9 cellular contexts compared by ENCODE assay signal in genomic region chr13:95494082-95494681, GRCh38. TPM values are rescaled to one million over a fixed set of nuclear protein-coding genes. Genes with fewer than 3 reads are reported as not detected.
A peak's percentile ranks its signal among the peaks of the same experiment; 100 is the strongest.
DNase-seq lines count a peak whose midpoint lies in the region; ATAC-seq, FAIRE-seq and TF ChIP-seq lines count a peak whose summit lies in the region.
"Had no signal": no experiment of that assay in that cellular context is flagged by ENCODE, and none has a peak within 500 bp of the region (broad histone marks: within the 10 kb centered on the region; RNA-seq: fewer than 3 reads in every experiment).

No MANE protein-coding gene starts in this region.

- TF ChIP-seq EP300 in K562 (IDR thresholded peaks at IDR 0.05; ENCODE audit: low read length): no peak

- ATAC-seq in Right ventricle myocardium superior (ENCODE audit: poor library complexity): peak; percentile 47
- ATAC-seq in left cardiac atrium: no peak
- ATAC-seq in HG02623 (IDR thresholded peaks at IDR 0.05; ENCODE audit: unreplicated experiment): peak; percentile 68
- ATAC-seq in K562: peak; percentile 61
- no peak for ATAC-seq in T-cell (replicated peaks in 1 of 4)

- H3K4me1 Mint-ChIP-seq in T-cell: no peaks in the 10 kb centered on the region

- peaks cover 6 to 10% of the 10 kb centered on the region in 2 donors for H3K27me3 Mint-ChIP-seq in T-cell

- FAIRE-seq in K562 (lab: Jason Lieb, UNC): peak; percentile 57

- CTCF ChIA-PET in K562 (lab: Yijun Ruan, JAX; ENCODE audit: low intra/inter-chr PET ratio): no interaction called here
- CTCF ChIA-PET in T-cell (lab: Charles Lee): interaction anchor here (0.6 to 0.9 kb wide), 3 partner anchors 46 to 338 kb away, joined by 3 to 4 read pairs (median 3); no protein-coding TSS in a partner anchor

- no TSS peak for BruUV-seq in K562 (replicated peaks; lab: Mats Ljungman, UMichigan)

- intact Hi-C loops in Right ventricle myocardium superior (cut with DNase I) (loop anchor here (10.0 kb wide), 1 partner anchor 341 kb away; no protein-coding TSS in a partner anchor), left cardiac atrium (cut with DNase I) (loop anchor here in 1 of 2 donors (10.0 kb wide), 1 partner anchor 341 kb away; no protein-coding TSS in a partner anchor), K562 (cut with micrococcal nuclease) (loop anchor here (10.0 kb wide), 1 partner anchor 61 kb away; the partner anchor contains the start of gene CLDN10)

- no peaks in the 10 kb centered on the region for H3K79me2 ChIP-seq in K562 (ENCODE audit: control insufficient read depth, insufficient read depth, low read length)

- TF ChIP-seq RAD21 in K562 (CRISPR knock-in tag; conservative IDR thresholded peaks at IDR 0.05 in 1 of 2, IDR thresholded peaks at IDR 0.05 in 1 of 2): peak in 1 of 2 experiments; percentile 54; a peak in 2 of 4 replicates

- no peaks in the 10 kb centered on the region for H3K9me1 ChIP-seq in K562 (ENCODE audit: control insufficient read depth, insufficient read depth, low read length)

- in situ Hi-C loops in K562 (cut with MboI): no loop called here

- no peaks in the 10 kb centered on the region for H3K36me3 Mint-ChIP-seq in T-cell

- TF ChIP-seq POLR2A in K562 (conservative IDR thresholded peaks at IDR 0.05): no peak

- no peaks in the 10 kb centered on the region for H4K20me1 ChIP-seq in K562 (replicated peaks; ENCODE audit: control insufficient read depth, insufficient read depth, low read length)

- H3K27ac ChIP-seq in K562 (ENCODE audit: extremely low read depth, low read depth, low read length): no peak overlapping the region

- no peaks in the 10 kb centered on the region for H3K27me3 ChIP-seq in K562 (ENCODE audit: control insufficient read depth in 2 of 2, insufficient read depth in 2 of 2, low read length in 2 of 2)

- H3K9me3 ChIP-seq in K562 (replicated peaks; ENCODE audit: control insufficient read depth, insufficient read depth, low read depth, low read length): no peaks in the 10 kb centered on the region

- 24% methylated on average over 7 of the region's 7 CpGs for WGBS in K562 (ENCODE audit: insufficient coverage, low coverage, missing lambda C conversion rate)

- H3K9ac ChIP-seq in K562 (ENCODE audit: insufficient read depth in 1 of 2, low read depth in 2 of 2, low read length in 2 of 2): no peak overlapping the region

- H3K4me2 ChIP-seq in K562 (ENCODE audit: insufficient read depth, low read length): no peak overlapping the region

- H3K4me3 ChIP-seq in K562: no peak overlapping the region

- H2AFZ ChIP-seq in K562 (ENCODE audit: low read depth, low read length): no peak overlapping the region

- H3K4me3 Mint-ChIP-seq in T-cell: no peak overlapping the region
- H3K4me3 Mint-ChIP-seq: stimulated activated naive CD8-positive, alpha-beta T cell treated with anti-CD3 and anti-CD28 coated beads, Interleukin-15, Interleukin-2, amounts not matched to agents 100 ng/mL and 50 ng/mL, for 24 hours had no signal

- H3K36me3 ChIP-seq in K562 (ENCODE audit: control insufficient read depth, insufficient read depth, low read length): no peaks in the 10 kb centered on the region

- TF ChIP-seq CTCF in K562 (IDR thresholded peaks at IDR 0.05 in 2 of 3, conservative IDR thresholded peaks at IDR 0.05 in 1 of 3; ENCODE audit: insufficient read depth in 2 of 3, low read depth in 1 of 3, low read length in 3 of 3): peak; percentile 34 to 56 (median 56); a peak in 3 of 6 replicates

- no peaks in the 10 kb centered on the region; a peak in 1 of 5 replicates for H3K4me1 ChIP-seq in K562 (replicated peaks in 1 of 2; ENCODE audit: control insufficient read depth in 2 of 2, insufficient read depth in 2 of 2, low read length in 2 of 2)

- DNase-seq in Right ventricle myocardium superior (no peak), left cardiac atrium (no peak), NCI-H345 (lab: John Stamatoyannopoulos, UW) (peak; percentile 62), K562 (ENCODE audit: extremely low read depth in 1 of 4, low spot score in 3 of 4) (peak; percentile 32 to 62 (median 58)), kidney glomerular epithelial cell (lab: John Stamatoyannopoulos, UW) (peak; percentile 46), T-cell (no peak)
- DNase-seq in activated CD8-positive, alpha-beta memory T cell treated with anti-CD3 and anti-CD28 coated beads for 24 hours: no peak

- peaks cover 0 to 6% (median 2%) of the 10 kb centered on the region in 3 donors for H3K9me3 Mint-ChIP-seq in T-cell
- H3K9me3 Mint-ChIP-seq: stimulated activated naive CD8-positive, alpha-beta T cell treated with anti-CD3 and anti-CD28 coated beads, Interleukin-15, Interleukin-2, amounts not matched to agents 100 ng/mL and 50 ng/mL, for 24 hours had no signal

- H3K27ac Mint-ChIP-seq in T-cell: no peak overlapping the region
- H3K27ac Mint-ChIP-seq: stimulated activated naive CD8-positive, alpha-beta T cell treated with anti-CD3 and anti-CD28 coated beads, Interleukin-15, Interleukin-2, amounts not matched to agents 100 ng/mL and 50 ng/mL, for 24 hours had no signal

- POLR2A ChIA-PET in K562 (lab: Yijun Ruan, JAX): interaction anchor here (0.7 to 1.0 kb wide), 2 partner anchors 20 to 346 kb away, joined by 3 read pairs; no protein-coding TSS in a partner anchor
- POLR2A ChIA-PET in T-cell (lab: Charles Lee): no interaction called here

TF ChIP-seq in K562, 482 proteins besides CTCF, POLR2A, EP300 and RAD21:
- TF ChIP-seq FOXA3 (CRISPR knock-in tag; conservative IDR thresholded peaks at IDR 0.05 in 1 of 2, IDR thresholded peaks at IDR 0.05 in 1 of 2) (peak in 1 of 2 experiments; percentile 34; a peak in 1 of 4 replicates), SFPQ (IDR thresholded peaks at IDR 0.05; ENCODE audit: low read depth, low read length) (no peak), ARID3A (IDR thresholded peaks at IDR 0.05; ENCODE audit: borderline replicate concordance, low read depth, low read length) (peak; percentile 55; the same call in 1 of the 2 replicates)

RNA-seq across cellular contexts. Expression of gene CLDN10, which starts 58.3 kb away (rescaled TPM):
- total RNA-seq in Right ventricle myocardium superior: not detected
- not detected for total RNA-seq in left cardiac atrium
- total RNA-seq in K562 (2011; cell fraction: chromatin; rRNA removed; ENCODE audit: low replicate concordance): not detected in 2 replicates
- not detected in 2 replicates for total RNA-seq in K562 (2011; cell fraction: nucleolus; rRNA removed)
- not detected in 2 replicates for total RNA-seq in K562 (2011; cell fraction: nucleoplasm; rRNA removed)
- not detected in 2 replicates for total RNA-seq in K562 (2014; rRNA removed)
- total RNA-seq in K562 (2014; rRNA removed; fragmentation: Illumina TruSeq; extraction: Trizol): not detected in 2 replicates
- not detected in 2 replicates for total RNA-seq in K562 (2015; rRNA removed; fragmentation: Illumina TruSeq; extraction: Trizol)
- total RNA-seq in K562 (2021): not detected in 2 replicates
- not detected in 2 replicates for polyA plus RNA-seq in K562 (2011; rRNA removed)
- polyA plus RNA-seq in K562 (2011; cell fraction: cytosol; rRNA removed): not detected in 2 replicates
- not detected in 2 replicates for polyA plus RNA-seq in K562 (2011; cell fraction: nucleus; rRNA removed)
- not detected in 2 replicates for polyA plus RNA-seq in K562 (2012)
- polyA plus RNA-seq in K562 (2014; fragmentation: Illumina TruSeq; extraction: Trizol): not detected in 2 replicates
- polyA plus RNA-seq in K562 (2014; fragmentation: Nextera tagmentation; extraction: Ambion mirVana): not detected
- polyA plus RNA-seq in K562 (2014; rRNA removed): not detected in 2 replicates
- not detected in 2 replicates for polyA minus RNA-seq in K562 (2011; rRNA and poly(A)+ RNA removed)
- polyA minus RNA-seq in K562 (2011; cell fraction: cytosol; rRNA and poly(A)+ RNA removed): not detected in 2 replicates
- polyA minus RNA-seq in K562 (2011; cell fraction: nucleus; rRNA and poly(A)+ RNA removed): not detected in 2 replicates
- total RNA-seq in T-cell: under 1 TPM in 1 of 5 donors, not detected in 4; 0.32 TPM

Comparison
In these comparisons a context has a peak if more than half of its experiments do, and no peak if none do; other contexts are left out.
1. ATAC-seq: peak in Right ventricle myocardium superior (single experiment), HG02623 (single experiment) and K562 (single experiment); none in left cardiac atrium (0 of 2) and T-cell (0 of 4).
2. DNase-seq: peak in NCI-H345 (single experiment), K562 (4 of 4) and kidney glomerular epithelial cell (single experiment); none in Right ventricle myocardium superior (single experiment), left cardiac atrium (single experiment), activated CD8-positive, alpha-beta memory T cell treated with anti-CD3 and anti-CD28 coated beads for 24 hours (single experiment) and T-cell (0 of 34).